ENCODE assay signal across 10 cellular contexts in the genomic region with DNA sequence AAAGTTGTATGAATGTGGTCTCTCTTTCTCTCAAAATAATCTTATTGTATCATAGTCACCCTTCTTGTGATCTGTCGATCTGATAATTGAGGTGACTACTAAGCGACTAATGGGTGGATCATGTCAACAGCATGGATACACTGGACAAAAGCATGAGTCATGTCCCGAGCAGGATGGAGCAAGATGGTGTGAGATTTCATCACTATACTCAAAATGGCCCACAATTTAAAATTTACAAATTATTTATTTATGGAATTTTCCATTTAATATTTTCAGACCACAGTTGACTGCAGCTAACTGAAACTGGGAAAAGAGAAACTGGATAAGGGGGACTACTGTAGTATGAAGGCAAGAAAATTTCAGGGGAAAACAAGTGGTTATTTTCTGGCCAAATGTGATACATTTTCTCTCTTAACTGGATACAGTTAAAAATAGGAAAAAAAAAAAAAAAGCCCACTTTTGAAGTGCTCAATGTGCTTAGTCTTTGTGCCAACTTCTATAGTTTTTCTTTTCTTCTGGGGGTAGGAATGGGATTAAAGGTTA. TPM values are rescaled to one million over a fixed set of nuclear protein-coding genes. Genes with fewer than 3 reads are reported as not detected.
DNase-seq lines count a peak whose midpoint lies in the region; ATAC-seq and TF ChIP-seq lines count a peak whose summit lies in the region.
"Had no signal": no experiment of that assay in that cellular context is flagged by ENCODE, and none has a peak within 500 bp of the region (broad histone marks: within the 10 kb centered on the region; RNA-seq: fewer than 3 reads in every experiment).

No MANE protein-coding gene starts in this region.

- peak overlapping the region; percentile 91 for H3K27ac Mint-ChIP-seq in T-helper 17 cell
- H3K27ac Mint-ChIP-seq: nephron progenitor cell had no signal

- no peak for ATAC-seq in T-helper 17 cell
- no peak for ATAC-seq in GM19463 (IDR thresholded peaks at IDR 0.05; ENCODE audit: unreplicated experiment)
- ATAC-seq in HG03175 (IDR thresholded peaks at IDR 0.05; ENCODE audit: unreplicated experiment), result no peak

- H3K27me3 ChIP-seq in hepatocyte, result no peaks in the 10 kb centered on the region

- H3K4me3 ChIP-seq in AG10803 (ENCODE audit: low read length) (no peak overlapping the region), HEK293 (ENCODE audit: low read depth, low read length) (no peak overlapping the region), hepatocyte (no peak overlapping the region)

- H3K27me3 Mint-ChIP-seq in T-helper 17 cell, result no peaks in the 10 kb centered on the region

- H3K36me3 ChIP-seq in HEK293 (ENCODE audit: control insufficient read depth in 2 of 2, insufficient read depth in 1 of 2, low read length in 2 of 2) (no peaks in the 10 kb centered on the region), hepatocyte (replicated peaks; ENCODE audit: insufficient read depth, low read depth) (no peaks in the 10 kb centered on the region)

- 89% methylated on average over 3 of the region's 3 CpGs for WGBS in hepatocyte (ENCODE audit: low lambda C conversion rate, missing lambda C conversion rate)

- H3K9me3 ChIP-seq in HEK293 (ENCODE audit: control insufficient read depth, insufficient read depth, low read depth, low read length), result no peaks in the 10 kb centered on the region
- no peaks in the 10 kb centered on the region for H3K9me3 ChIP-seq in T-helper 17 cell (ENCODE audit: control insufficient read depth, low read length, poor library complexity, severe bottlenecking)
- H3K9me3 ChIP-seq in hepatocyte (ENCODE audit: low read depth), result no peaks in the 10 kb centered on the region

- CTCF ChIA-PET in HEK293 (lab: Yijun Ruan, JAX), result no interaction called here

- no peak overlapping the region for H2AFZ ChIP-seq in hepatocyte

- peak overlapping the region; percentile 63 for H3K4me3 Mint-ChIP-seq in T-helper 17 cell
- H3K4me3 Mint-ChIP-seq: nephron progenitor cell had no signal

- H4K20me1 ChIP-seq in hepatocyte (ENCODE audit: insufficient read depth, poor library complexity, severe bottlenecking), result no peaks in the 10 kb centered on the region

- no peaks in the 10 kb centered on the region for H3K4me1 ChIP-seq in HEK293 (ENCODE audit: control insufficient read depth, insufficient read depth, low read length)
- no peaks in the 10 kb centered on the region for H3K4me1 ChIP-seq in hepatocyte (ENCODE audit: insufficient read depth)

- no peaks in the 10 kb centered on the region for H3K36me3 Mint-ChIP-seq in T-helper 17 cell (ENCODE audit: low read depth)

- H3K27ac ChIP-seq in HEK293 (ENCODE audit: extremely low read depth, low read depth, low read length), result no peak overlapping the region
- no peak overlapping the region for H3K27ac ChIP-seq in hepatocyte

- POLR2A ChIA-PET in HEK293 (lab: Yijun Ruan, JAX), result interaction anchor here (0.7 kb wide), 1 partner anchor 62 kb away, joined by 3 read pairs; no protein-coding TSS in a partner anchor

- DNase-seq in AG10803 (ENCODE audit: low read depth), result peak; percentile 91
- no peak for DNase-seq in T-helper 17 cell
- DNase-seq in hepatocyte (ENCODE audit: low spot score), result peak; percentile 17
- DNase-seq in NCI-H2107 (lab: John Stamatoyannopoulos, UW), result no peak
- DNase-seq in hippocampal formation (lab: John Stamatoyannopoulos, UW), result no peak
- DNase-seq: activated CD4-positive, alpha-beta T cell treated with anti-CD3 and anti-CD28 coated beads for 4 hours; nephron progenitor cell had no signal

- no peak overlapping the region for H3K4me2 ChIP-seq in hepatocyte

- peaks cover 32% of the 10 kb centered on the region for H3K4me1 Mint-ChIP-seq in T-helper 17 cell
- H3K4me1 Mint-ChIP-seq: nephron progenitor cell had no signal

- H3K9me2 ChIP-seq in hepatocyte (replicated peaks; ENCODE audit: insufficient read depth), result no peaks in the 10 kb centered on the region

- no peak for TF ChIP-seq CTCF in AG10803 (conservative IDR thresholded peaks at IDR 0.05; ENCODE audit: low read length)
- no peak for TF ChIP-seq CTCF in HEK293 (tag by site-specific recombination; IDR thresholded peaks at IDR 0.05)
- no peak for TF ChIP-seq CTCF in hepatocyte (IDR thresholded peaks at IDR 0.05; ENCODE audit: poor library complexity)

- H3K79me2 ChIP-seq in hepatocyte, result no peaks in the 10 kb centered on the region

TF ChIP-seq in HEK293, 187 proteins besides CTCF, POLR2A, EP300 and RAD21 (continues in another document):
- TF ChIP-seq, protein P1, sequence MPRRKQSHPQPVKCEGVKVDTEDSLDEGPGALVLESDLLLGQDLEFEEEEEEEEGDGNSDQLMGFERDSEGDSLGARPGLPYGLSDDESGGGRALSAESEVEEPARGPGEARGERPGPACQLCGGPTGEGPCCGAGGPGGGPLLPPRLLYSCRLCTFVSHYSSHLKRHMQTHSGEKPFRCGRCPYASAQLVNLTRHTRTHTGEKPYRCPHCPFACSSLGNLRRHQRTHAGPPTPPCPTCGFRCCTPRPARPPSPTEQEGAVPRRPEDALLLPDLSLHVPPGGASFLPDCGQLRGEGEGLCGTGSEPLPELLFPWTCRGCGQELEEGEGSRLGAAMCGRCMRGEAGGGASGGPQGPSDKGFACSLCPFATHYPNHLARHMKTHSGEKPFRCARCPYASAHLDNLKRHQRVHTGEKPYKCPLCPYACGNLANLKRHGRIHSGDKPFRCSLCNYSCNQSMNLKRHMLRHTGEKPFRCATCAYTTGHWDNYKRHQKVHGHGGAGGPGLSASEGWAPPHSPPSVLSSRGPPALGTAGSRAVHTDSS (tag by site-specific recombination; IDR thresholded peaks at IDR 0.05), result no peak
- 0 out of 2 replicates have a peak, but pooled peaks have one; percentile 37 for TF ChIP-seq ZEB2 (tag by site-specific recombination; IDR thresholded peaks at IDR 0.05)
- no peak for TF ChIP-seq ZNF561 (tag by site-specific recombination; IDR thresholded peaks at IDR 0.05; ENCODE audit: borderline replicate concordance)
- TF ChIP-seq, protein P2, sequence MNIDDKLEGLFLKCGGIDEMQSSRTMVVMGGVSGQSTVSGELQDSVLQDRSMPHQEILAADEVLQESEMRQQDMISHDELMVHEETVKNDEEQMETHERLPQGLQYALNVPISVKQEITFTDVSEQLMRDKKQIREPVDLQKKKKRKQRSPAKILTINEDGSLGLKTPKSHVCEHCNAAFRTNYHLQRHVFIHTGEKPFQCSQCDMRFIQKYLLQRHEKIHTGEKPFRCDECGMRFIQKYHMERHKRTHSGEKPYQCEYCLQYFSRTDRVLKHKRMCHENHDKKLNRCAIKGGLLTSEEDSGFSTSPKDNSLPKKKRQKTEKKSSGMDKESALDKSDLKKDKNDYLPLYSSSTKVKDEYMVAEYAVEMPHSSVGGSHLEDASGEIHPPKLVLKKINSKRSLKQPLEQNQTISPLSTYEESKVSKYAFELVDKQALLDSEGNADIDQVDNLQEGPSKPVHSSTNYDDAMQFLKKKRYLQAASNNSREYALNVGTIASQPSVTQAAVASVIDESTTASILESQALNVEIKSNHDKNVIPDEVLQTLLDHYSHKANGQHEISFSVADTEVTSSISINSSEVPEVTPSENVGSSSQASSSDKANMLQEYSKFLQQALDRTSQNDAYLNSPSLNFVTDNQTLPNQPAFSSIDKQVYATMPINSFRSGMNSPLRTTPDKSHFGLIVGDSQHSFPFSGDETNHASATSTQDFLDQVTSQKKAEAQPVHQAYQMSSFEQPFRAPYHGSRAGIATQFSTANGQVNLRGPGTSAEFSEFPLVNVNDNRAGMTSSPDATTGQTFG (tag by site-specific recombination; IDR thresholded peaks at IDR 0.05; ENCODE audit: borderline replicate concordance), result no peak
- TF ChIP-seq ZNF48 (tag by site-specific recombination; IDR thresholded peaks at IDR 0.05), result no peak
- no peak for TF ChIP-seq GLI4 (tag by site-specific recombination; IDR thresholded peaks at IDR 0.05)
- TF ChIP-seq, protein P3, sequence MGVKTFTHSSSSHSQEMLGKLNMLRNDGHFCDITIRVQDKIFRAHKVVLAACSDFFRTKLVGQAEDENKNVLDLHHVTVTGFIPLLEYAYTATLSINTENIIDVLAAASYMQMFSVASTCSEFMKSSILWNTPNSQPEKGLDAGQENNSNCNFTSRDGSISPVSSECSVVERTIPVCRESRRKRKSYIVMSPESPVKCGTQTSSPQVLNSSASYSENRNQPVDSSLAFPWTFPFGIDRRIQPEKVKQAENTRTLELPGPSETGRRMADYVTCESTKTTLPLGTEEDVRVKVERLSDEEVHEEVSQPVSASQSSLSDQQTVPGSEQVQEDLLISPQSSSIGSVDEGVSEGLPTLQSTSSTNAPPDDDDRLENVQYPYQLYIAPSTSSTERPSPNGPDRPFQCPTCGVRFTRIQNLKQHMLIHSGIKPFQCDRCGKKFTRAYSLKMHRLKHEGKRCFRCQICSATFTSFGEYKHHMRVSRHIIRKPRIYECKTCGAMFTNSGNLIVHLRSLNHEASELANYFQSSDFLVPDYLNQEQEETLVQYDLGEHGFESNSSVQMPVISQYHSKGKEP (tag by site-specific recombination; IDR thresholded peaks at IDR 0.05), result no peak
- TF ChIP-seq, protein P4, sequence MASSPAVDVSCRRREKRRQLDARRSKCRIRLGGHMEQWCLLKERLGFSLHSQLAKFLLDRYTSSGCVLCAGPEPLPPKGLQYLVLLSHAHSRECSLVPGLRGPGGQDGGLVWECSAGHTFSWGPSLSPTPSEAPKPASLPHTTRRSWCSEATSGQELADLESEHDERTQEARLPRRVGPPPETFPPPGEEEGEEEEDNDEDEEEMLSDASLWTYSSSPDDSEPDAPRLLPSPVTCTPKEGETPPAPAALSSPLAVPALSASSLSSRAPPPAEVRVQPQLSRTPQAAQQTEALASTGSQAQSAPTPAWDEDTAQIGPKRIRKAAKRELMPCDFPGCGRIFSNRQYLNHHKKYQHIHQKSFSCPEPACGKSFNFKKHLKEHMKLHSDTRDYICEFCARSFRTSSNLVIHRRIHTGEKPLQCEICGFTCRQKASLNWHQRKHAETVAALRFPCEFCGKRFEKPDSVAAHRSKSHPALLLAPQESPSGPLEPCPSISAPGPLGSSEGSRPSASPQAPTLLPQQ (tag by site-specific recombination; IDR thresholded peaks at IDR 0.05), result peak; percentile 33; the same call in 1 of the 2 replicates
- no peak for TF ChIP-seq ZNF2 (tag by site-specific recombination; IDR thresholded peaks at IDR 0.05)

RNA-seq across cellular contexts. Expression of a gene that starts 25.3 kb away (rescaled TPM):
- total RNA-seq in T-helper 17 cell (1 to 10 TPM; 2.8 to 3.7 TPM), hepatocyte (2.0 and 3.2 TPM in 2 replicates)
- 2.3 and 2.9 TPM in 2 replicates for polyA plus RNA-seq in hepatocyte

Comparison
In these comparisons a context has a peak if more than half of its experiments do, and no peak if none do; other contexts are left out.
1. DNase-seq: peak in AG10803 (single experiment) and hepatocyte (single experiment); none in T-helper 17 cell (0 of 3), NCI-H2107 (single experiment) and hippocampal formation (0 of 2).